Comparison of ENCODE assay signal across 8 cellular contexts in the genomic region with DNA sequence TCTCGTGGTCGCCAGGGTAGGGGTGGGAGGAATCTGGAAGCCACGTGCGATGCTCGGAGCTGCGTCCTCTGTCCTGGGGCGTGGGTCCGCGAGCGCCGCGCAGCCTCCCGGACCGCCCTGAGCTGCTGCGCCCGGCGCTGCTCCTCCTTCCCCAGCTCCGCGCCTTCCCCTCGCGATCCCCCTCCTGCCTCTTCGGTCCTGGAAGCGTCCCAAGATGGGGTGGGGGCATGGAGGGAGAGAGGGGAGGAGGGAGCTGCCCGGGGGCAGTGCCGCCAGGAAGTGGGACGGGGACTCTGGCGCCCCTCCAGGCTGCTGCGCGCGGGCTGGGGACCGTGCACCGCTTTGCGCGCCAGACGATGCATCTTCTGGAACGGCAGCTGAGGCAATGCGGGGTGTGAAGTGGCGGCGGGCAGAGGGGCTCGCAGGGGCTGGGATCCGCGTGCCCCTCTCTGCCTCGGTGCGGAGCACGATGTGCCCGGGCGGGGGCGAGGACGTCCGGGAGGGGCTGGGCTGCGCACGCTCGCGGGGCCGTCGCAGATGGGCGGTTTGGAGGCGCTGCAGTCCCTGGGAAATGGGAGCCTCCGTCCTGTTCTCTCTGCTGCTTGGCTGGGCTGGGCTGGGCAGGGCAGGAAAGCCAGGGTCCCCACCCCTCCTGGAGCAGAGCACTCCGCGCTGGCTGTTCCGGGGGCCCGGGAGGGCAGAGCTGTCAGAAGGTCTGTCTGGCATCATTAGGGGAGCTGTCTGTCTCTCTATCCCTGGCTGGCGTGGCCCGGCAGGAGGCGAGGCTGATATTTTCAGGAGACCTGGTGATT.
DNase-seq lines count a peak whose midpoint lies in the region; ATAC-seq and TF ChIP-seq lines count a peak whose summit lies in the region.

No MANE protein-coding gene starts in this region.

- H3K27ac Mint-ChIP-seq in activated T-helper 17 cell treated with anti-CD3 and anti-CD28 coated beads, Interleukin-2, amount 50 U/mL, for 72 hours = no peak overlapping the region
- H3K27ac Mint-ChIP-seq in stimulated activated naive CD8-positive, alpha-beta T cell treated with anti-CD3 and anti-CD28 coated beads, Interleukin-15, Interleukin-2, amounts not matched to agents 100 ng/mL and 50 ng/mL, for 24 hours = no peak overlapping the region

- no peaks in the 10 kb centered on the region for H3K36me3 ChIP-seq in iPS-20b (ENCODE audit: insufficient read depth, low read depth, low read length)

- no peaks in the 10 kb centered on the region for H3K36me3 Mint-ChIP-seq in activated T-helper 17 cell treated with anti-CD3 and anti-CD28 coated beads, Interleukin-2, amount 50 U/mL, for 72 hours (ENCODE audit: low read depth)
- H3K36me3 Mint-ChIP-seq in stimulated activated naive CD8-positive, alpha-beta T cell treated with anti-CD3 and anti-CD28 coated beads, Interleukin-15, Interleukin-2, amounts not matched to agents 100 ng/mL and 50 ng/mL, for 24 hours (ENCODE audit: low read depth) = no peaks in the 10 kb centered on the region

- H3K9me3 Mint-ChIP-seq in activated T-helper 17 cell treated with anti-CD3 and anti-CD28 coated beads, Interleukin-2, amount 50 U/mL, for 72 hours = no peaks in the 10 kb centered on the region
- no peaks in the 10 kb centered on the region for H3K9me3 Mint-ChIP-seq in stimulated activated naive CD8-positive, alpha-beta T cell treated with anti-CD3 and anti-CD28 coated beads, Interleukin-15, Interleukin-2, amounts not matched to agents 100 ng/mL and 50 ng/mL, for 24 hours

- H3K27me3 ChIP-seq in iPS-20b (ENCODE audit: insufficient read depth, low read length) = peaks cover 34% of the 10 kb centered on the region

- no peaks in the 10 kb centered on the region for H3K9me3 ChIP-seq in iPS-20b (ENCODE audit: insufficient read depth, low read depth, low read length)

- H3K4me1 Mint-ChIP-seq in activated T-helper 17 cell treated with anti-CD3 and anti-CD28 coated beads, Interleukin-2, amount 50 U/mL, for 72 hours = no peaks in the 10 kb centered on the region
- peaks cover 3% of the 10 kb centered on the region for H3K4me1 Mint-ChIP-seq in stimulated activated naive CD8-positive, alpha-beta T cell treated with anti-CD3 and anti-CD28 coated beads, Interleukin-15, Interleukin-2, amounts not matched to agents 100 ng/mL and 50 ng/mL, for 24 hours (ENCODE audit: low read depth)

- peak; percentile 48 for ATAC-seq in activated T-helper 17 cell treated with anti-CD3 and anti-CD28 coated beads, Interleukin-2, amount 50 U/mL, for 72 hours (replicated peaks)
- ATAC-seq in HG03097 (IDR thresholded peaks at IDR 0.05; ENCODE audit: low FRiP score, unreplicated experiment) = no peak
- no peak for ATAC-seq in HG03469 (IDR thresholded peaks at IDR 0.05; ENCODE audit: unreplicated experiment)

- H3K4me3 ChIP-seq in AG09309 (ENCODE audit: control insufficient read depth, low read depth, low read length) = peak overlapping the region; percentile 33
- peak overlapping the region; percentile 68 for H3K4me3 ChIP-seq in iPS-20b (ENCODE audit: low read length)

- no peak for TF ChIP-seq CTCF in AG09309 (IDR thresholded peaks at IDR 0.05; ENCODE audit: control insufficient read depth, insufficient read depth, low read depth, low read length, missing control alignments)

- peaks cover 11% of the 10 kb centered on the region for H3K27me3 Mint-ChIP-seq in activated T-helper 17 cell treated with anti-CD3 and anti-CD28 coated beads, Interleukin-2, amount 50 U/mL, for 72 hours
- peaks cover 18% of the 10 kb centered on the region for H3K27me3 Mint-ChIP-seq in stimulated activated naive CD8-positive, alpha-beta T cell treated with anti-CD3 and anti-CD28 coated beads, Interleukin-15, Interleukin-2, amounts not matched to agents 100 ng/mL and 50 ng/mL, for 24 hours

- H3K4me1 ChIP-seq in iPS-20b (ENCODE audit: insufficient read depth, low read length) = no peaks in the 10 kb centered on the region

- DNase-seq in AG09309 (ENCODE audit: low read depth) (no peak), NCI-H1092 (lab: John Stamatoyannopoulos, UW) (peak; percentile 61), AG08396 (ENCODE audit: low spot score) (no peak)

- peak overlapping the region; percentile 33 for H3K4me3 Mint-ChIP-seq in activated T-helper 17 cell treated with anti-CD3 and anti-CD28 coated beads, Interleukin-2, amount 50 U/mL, for 72 hours
- H3K4me3 Mint-ChIP-seq in stimulated activated naive CD8-positive, alpha-beta T cell treated with anti-CD3 and anti-CD28 coated beads, Interleukin-15, Interleukin-2, amounts not matched to agents 100 ng/mL and 50 ng/mL, for 24 hours = peak overlapping the region; percentile 49

- peak overlapping the region; percentile 44; the same call in 1 of the 2 replicates for H3K9ac ChIP-seq in iPS-20b (ENCODE audit: low read depth, low read length)

- H3K27ac ChIP-seq in iPS-20b (ENCODE audit: low read length) = no peak overlapping the region
